ENCODE assay signal across 19 cellular contexts in genomic region chr12:45981075-45981837, GRCh38. TPM values are rescaled to one million over a fixed set of nuclear protein-coding genes. Genes with fewer than 3 reads are reported as not detected.
A peak's percentile ranks its signal among the peaks of the same experiment; 100 is the strongest.
DNase-seq lines count a peak whose midpoint lies in the region; ATAC-seq and TF ChIP-seq lines count a peak whose summit lies in the region.
"Had no signal": no experiment of that assay in that cellular context is flagged by ENCODE, and none has a peak within 500 bp of the region (broad histone marks: within the 10 kb centered on the region; RNA-seq: fewer than 3 reads in every experiment).

No MANE protein-coding gene starts in this region.

- H3K27me3 ChIP-seq in Loucy (ENCODE audit: insufficient read depth, low read length, poor library complexity, severe bottlenecking) (no peaks in the 10 kb centered on the region), foreskin keratinocyte (no peaks in the 10 kb centered on the region), psoas muscle (ENCODE audit: insufficient read depth in 3 of 3, low read length in 2 of 3) (no peaks in the 10 kb centered on the region)
- H3K27me3 ChIP-seq: upper lobe of left lung had no signal

- intact Hi-C loops in psoas muscle (cut with DNase I): no loop called here

- H3K4me1 ChIP-seq in Loucy (ENCODE audit: insufficient read depth, low read length, poor library complexity, severe bottlenecking): peaks cover 63% of the 10 kb centered on the region
- peaks cover 9% of the 10 kb centered on the region for H3K4me1 ChIP-seq in foreskin keratinocyte
- peaks cover 90% of the 10 kb centered on the region for H3K4me1 ChIP-seq in psoas muscle

- H3K9me3 Mint-ChIP-seq in activated T-cell treated with anti-CD3 and anti-CD28 coated beads, Interleukin-2, amount 50 U/mL, for 72 hours: peaks cover 0 to 2% of the 10 kb centered on the region in 2 donors
- H3K9me3 Mint-ChIP-seq: CD8-positive, alpha-beta T cell; H9; T-helper 1 cell treated with Interleukin-12 subunit alpha and Interleukin-12 subunit beta and Interleukin-4 antibody, amounts not matched to agents 30 μg/mL and 1 μg/mL, for 36 hours had no signal

- peaks cover 7 to 10% of the 10 kb centered on the region in 2 donors for H3K36me3 Mint-ChIP-seq in activated T-cell treated with anti-CD3 and anti-CD28 coated beads, Interleukin-2, amount 50 U/mL, for 72 hours (ENCODE audit: insufficient read depth in 2 of 2)

- peak overlapping the region in 1 of 2 donors; percentile 53 for H3K4me3 Mint-ChIP-seq in activated T-cell treated with anti-CD3 and anti-CD28 coated beads, Interleukin-2, amount 50 U/mL, for 72 hours
- H3K4me3 Mint-ChIP-seq: CD8-positive, alpha-beta T cell; H9; T-helper 1 cell treated with Interleukin-12 subunit alpha and Interleukin-12 subunit beta and Interleukin-4 antibody, amounts not matched to agents 30 μg/mL and 1 μg/mL, for 36 hours had no signal

- peak; percentile 41 to 77 for ATAC-seq in activated T-cell treated with anti-CD3 and anti-CD28 coated beads, Interleukin-2, amount 50 U/mL, for 72 hours (replicated peaks in 1 of 2)
- ATAC-seq in foreskin keratinocyte (peak; percentile 26), psoas muscle (no peak), GM19467 (IDR thresholded peaks at IDR 0.05; ENCODE audit: unreplicated experiment) (no peak)
- ATAC-seq: CD8-positive, alpha-beta T cell had no signal

- no peaks in the 10 kb centered on the region for H3K9me2 ChIP-seq in Loucy (replicated peaks; ENCODE audit: low read depth, low read length)

- WGBS in psoas muscle, 3 donors: 75 to 83% (median 75%) methylated on average over 7 of the region's 7 CpGs

- H3K27me3 Mint-ChIP-seq in activated T-cell treated with anti-CD3 and anti-CD28 coated beads, Interleukin-2, amount 50 U/mL, for 72 hours (ENCODE audit: low read depth): no peaks in the 10 kb centered on the region

- H3K27ac ChIP-seq in foreskin keratinocyte (no peak overlapping the region), psoas muscle (peak overlapping the region; percentile 18)
- H3K27ac ChIP-seq: coronary artery, upper lobe of left lung had no signal

- peak overlapping the region; percentile 98 for H3K4me2 ChIP-seq in Loucy (ENCODE audit: low read depth, low read length, poor library complexity, severe bottlenecking)

- H3K9me3 ChIP-seq in Loucy (ENCODE audit: insufficient read depth, low read depth, low read length) (no peaks in the 10 kb centered on the region), psoas muscle (no peaks in the 10 kb centered on the region)
- H3K9me3 ChIP-seq: upper lobe of left lung had no signal

- no peak for TF ChIP-seq CTCF in Loucy (conservative IDR thresholded peaks at IDR 0.05; ENCODE audit: low read length)
- TF ChIP-seq CTCF in foreskin keratinocyte (conservative IDR thresholded peaks at IDR 0.05): no peak
- no peak for TF ChIP-seq CTCF in psoas muscle (IDR thresholded peaks at IDR 0.05)

- DNase-seq in activated T-cell treated with anti-CD3 and anti-CD28 coated beads, Interleukin-2, amount 50 U/mL, for 72 hours: no peak
- no peak for DNase-seq in activated T-cell treated with anti-CD3 and anti-CD28 coated beads, Interleukin-2, amount 50 U/mL, for 48 hours
- DNase-seq in foreskin keratinocyte (peak in 1 of 2 donors; percentile 8), psoas muscle (no peak), NCI-H345 treated with DMSO at 0.1 percent for 48 hours (lab: John Stamatoyannopoulos, UW; ENCODE audit: unreplicated experiment) (no peak), NCI-H2196 treated with DMSO at 0.1 percent for 48 hours (lab: John Stamatoyannopoulos, UW; ENCODE audit: unreplicated experiment) (no peak)
- DNase-seq: ACHN; CD8-positive, alpha-beta T cell; foreskin fibroblast; H9; KG1; NCI-H2029 treated with DMSO at 0.1 percent for 48 hours; NCI-H510A; SIG-M5; upper lobe of left lung had no signal

- no peak overlapping the region for H3K9ac ChIP-seq in Loucy (ENCODE audit: low read depth, low read length, poor library complexity, severe bottlenecking)

- H3K4me3 ChIP-seq in Loucy (ENCODE audit: low read length, poor library complexity, severe bottlenecking): peak overlapping the region; percentile 48
- no peak overlapping the region for H3K4me3 ChIP-seq in psoas muscle
- H3K4me3 ChIP-seq: coronary artery, upper lobe of left lung had no signal

- H3K36me3 ChIP-seq in Loucy (ENCODE audit: insufficient read depth, low read length): no peaks in the 10 kb centered on the region
- H3K36me3 ChIP-seq in psoas muscle (ENCODE audit: insufficient read depth in 1 of 2, low read depth in 1 of 2): no peaks in the 10 kb centered on the region
- H3K36me3 ChIP-seq: upper lobe of left lung had no signal

- peak overlapping the region; percentile 3 for H3K27ac Mint-ChIP-seq in activated T-cell treated with anti-CD3 and anti-CD28 coated beads, Interleukin-2, amount 50 U/mL, for 72 hours
- H3K27ac Mint-ChIP-seq: CD8-positive, alpha-beta T cell; H9; T-helper 1 cell treated with Interleukin-12 subunit alpha and Interleukin-12 subunit beta and Interleukin-4 antibody, amounts not matched to agents 30 μg/mL and 1 μg/mL, for 36 hours had no signal

- H3F3A ChIP-seq in Loucy (ENCODE audit: low read depth): no peaks in the 10 kb centered on the region

- peaks cover 99% of the 10 kb centered on the region for H4K20me1 ChIP-seq in Loucy (ENCODE audit: insufficient read depth, low read length, poor library complexity, severe bottlenecking)

- peaks cover 100% of the 10 kb centered on the region for H3K79me2 ChIP-seq in Loucy (ENCODE audit: insufficient read depth, low read length)

- H3K4me1 Mint-ChIP-seq in activated T-cell treated with anti-CD3 and anti-CD28 coated beads, Interleukin-2, amount 50 U/mL, for 72 hours (ENCODE audit: low read depth): peaks cover 91% of the 10 kb centered on the region

- no peak overlapping the region for H2AFZ ChIP-seq in Loucy (ENCODE audit: low read length)

RNA-seq across cellular contexts. Expression of gene SCAF11, which starts 9.1 kb away (rescaled TPM):
- 100 to 1,000 TPM; 114 to 118 TPM for total RNA-seq in activated T-cell treated with anti-CD3 and anti-CD28 coated beads, Interleukin-2, amount 50 U/mL, for 72 hours
- 72.1 and 73.0 TPM in 2 replicates for total RNA-seq in foreskin keratinocyte
- polyA plus RNA-seq in foreskin keratinocyte: 18.9 and 22.6 TPM in 2 replicates
- 10 to 100 TPM; 63.5 to 90.0 (median 75.9) TPM for total RNA-seq in psoas muscle
- 10 to 100 TPM; 28.5 to 45.1 (median 29.9) TPM for polyA plus RNA-seq in psoas muscle

Comparison
In these comparisons a context has a peak if more than half of its experiments do, and no peak if none do; other contexts are left out.
1. ATAC-seq: peak in activated T-cell treated with anti-CD3 and anti-CD28 coated beads, Interleukin-2, amount 50 U/mL, for 72 hours (2 of 2) and foreskin keratinocyte (single experiment); none in psoas muscle (0 of 4) and GM19467 (single experiment).